ENCODE assay signal across 21 cellular contexts in genomic region chr6:149924206-149924932, GRCh38. TPM values are rescaled to one million over a fixed set of nuclear protein-coding genes. Genes with fewer than 3 reads are reported as not detected.
DNase-seq lines count a peak whose midpoint lies in the region; ATAC-seq and TF ChIP-seq lines count a peak whose summit lies in the region.
"Had no signal": no experiment of that assay in that cellular context is flagged by ENCODE, and none has a peak within 500 bp of the region (broad histone marks: within the 10 kb centered on the region; RNA-seq: fewer than 3 reads in every experiment).

No MANE protein-coding gene starts in this region.

- H3K79me2 ChIP-seq in PC-9 (ENCODE audit: low read depth) = no peaks in the 10 kb centered on the region
- H3K79me2 ChIP-seq: hepatocyte had no signal

- H3F3A ChIP-seq in PC-9 (ENCODE audit: insufficient read depth, low read depth) = no peaks in the 10 kb centered on the region

- H3K36me3 ChIP-seq in PC-9 (ENCODE audit: low read depth) = no peaks in the 10 kb centered on the region
- H3K36me3 ChIP-seq: BLaER1 treated with 17β-estradiol and CSF1 and Interleukin-3, amounts not matched to agents 10 nM and 100 nM; HAP-1; pancreas; SJSA1; tibial nerve had no signal

- no peak overlapping the region for H2AFZ ChIP-seq in PC-9

- no peak for ATAC-seq in activated T-helper 17 cell treated with anti-CD3 and anti-CD28 coated beads, Interleukin-2, amount 50 U/mL, for 72 hours (replicated peaks)
- ATAC-seq: pancreas had no signal

- intact Hi-C loops in CD14-positive monocyte (cut with micrococcal nuclease) = loop anchor here in 1 of 2 donors (5.0 to 10.0 kb wide), 2 partner anchors 87 to 200 kb away; no protein-coding TSS in a partner anchor
- intact Hi-C loops in PC-9 (cut with micrococcal nuclease; ENCODE audit: unreplicated experiment) = loop anchor here (5.0 kb wide), 1 partner anchor 357 kb away; the partner anchor contains the start of gene GINM1

- CTCF ChIA-PET in PC-9 (lab: Charles Lee) = interaction anchor here (0.6 to 1.3 kb wide), 3 partner anchors 59 to 121 kb away, joined by 3 read pairs; no protein-coding TSS in a partner anchor

- no peaks in the 10 kb centered on the region for H3K9me3 ChIP-seq in PC-9 (ENCODE audit: insufficient read depth, low read depth)
- H3K9me3 ChIP-seq: HAP-1, pancreas, SJSA1, tibial nerve had no signal

- no peak overlapping the region for H3K4me3 ChIP-seq in PC-9
- H3K4me3 ChIP-seq: HAP-1, SJSA1 had no signal

- peaks cover 4% of the 10 kb centered on the region for H3K4me1 ChIP-seq in PC-9 (replicated peaks; ENCODE audit: insufficient read depth)
- H3K4me1 ChIP-seq: HAP-1 had no signal

- no peak overlapping the region for H3K27ac ChIP-seq in PC-9
- H3K27ac ChIP-seq: BLaER1 treated with 17β-estradiol and CSF1 and Interleukin-3, amounts not matched to agents 10 nM and 100 nM; hepatocyte; pancreas; SJSA1; tibial nerve had no signal

- H3K4me1 Mint-ChIP-seq in CD14-positive monocyte (peaks cover 31% of the 10 kb centered on the region), neural crest cell (peaks cover 17% of the 10 kb centered on the region)
- peaks cover 18% of the 10 kb centered on the region for H3K4me1 Mint-ChIP-seq in activated T-helper 17 cell treated with anti-CD3 and anti-CD28 coated beads, Interleukin-2, amount 50 U/mL, for 72 hours

- H3K4me3 Mint-ChIP-seq in CD14-positive monocyte (peak overlapping the region; percentile 12 to 96), neural crest cell (peak overlapping the region; percentile 79)
- H3K4me3 Mint-ChIP-seq in activated T-helper 17 cell treated with anti-CD3 and anti-CD28 coated beads, Interleukin-2, amount 50 U/mL, for 72 hours = peak overlapping the region; percentile 82

- no peaks in the 10 kb centered on the region for H3K27me3 ChIP-seq in PC-9 (ENCODE audit: insufficient read depth, low read depth)

- POLR2A ChIA-PET in PC-9 (lab: Charles Lee; ENCODE audit: unreplicated experiment) = no interaction called here

- H3K36me3 Mint-ChIP-seq in CD14-positive monocyte (peaks cover 8 to 15% of the 10 kb centered on the region in 2 donors), neural crest cell (ENCODE audit: low read depth) (no peaks in the 10 kb centered on the region)
- no peaks in the 10 kb centered on the region for H3K36me3 Mint-ChIP-seq in activated T-helper 17 cell treated with anti-CD3 and anti-CD28 coated beads, Interleukin-2, amount 50 U/mL, for 72 hours (ENCODE audit: low read depth)

- no peaks in the 10 kb centered on the region for H4K20me1 ChIP-seq in PC-9 (ENCODE audit: insufficient read depth)

- no peak overlapping the region for H3K4me2 ChIP-seq in PC-9

- peak; percentile 6 for DNase-seq in activated CD4-positive, alpha-beta T cell treated with anti-CD3 and anti-CD28 coated beads for 1 hour
- no peak for DNase-seq in activated CD4-positive, alpha-beta T cell treated with anti-CD3 and anti-CD28 coated beads, Interleukin-2, amount 50 U/mL, for 1 hour
- DNase-seq in CD14-positive monocyte (ENCODE audit: low spot score) (no peak), neural crest cell (ENCODE audit: low read depth, low spot score) (no peak), DMS53 treated with DMSO at 0.1 percent for 48 hours (lab: John Stamatoyannopoulos, UW; ENCODE audit: unreplicated experiment) (no peak), PC-9 (no peak), OCI-M1 (lab: John Stamatoyannopoulos, UW) (no peak)
- DNase-seq: activated CD4-positive, alpha-beta T cell treated with anti-CD3 and anti-CD28 coated beads, Interleukin-2, amount 50 U/mL, for 48 hours; caudate nucleus; DMS79; NCI-H1694 treated with DMSO at 0.1 percent for 48 hours; NCI-H446; T1000 had no signal

- H3K27me3 Mint-ChIP-seq in CD14-positive monocyte (ENCODE audit: low read depth in 3 of 3) = peaks cover 78 to 91% (median 79%) of the 10 kb centered on the region in 3 donors
- H3K27me3 Mint-ChIP-seq in activated T-helper 17 cell treated with anti-CD3 and anti-CD28 coated beads, Interleukin-2, amount 50 U/mL, for 72 hours = peaks cover 68% of the 10 kb centered on the region
- H3K27me3 Mint-ChIP-seq in neural crest cell (ENCODE audit: low read depth) = peaks cover 91% of the 10 kb centered on the region

- TF ChIP-seq CTCF in CD14-positive monocyte (IDR thresholded peaks at IDR 0.05) (no peak), neural crest cell (conservative IDR thresholded peaks at IDR 0.05) (no peak), PC-9 (conservative IDR thresholded peaks at IDR 0.05) (no peak)

- H3K27ac Mint-ChIP-seq in CD14-positive monocyte (no peak overlapping the region), neural crest cell (ENCODE audit: unreplicated experiment) (no peak overlapping the region)
- no peak overlapping the region for H3K27ac Mint-ChIP-seq in activated T-helper 17 cell treated with anti-CD3 and anti-CD28 coated beads, Interleukin-2, amount 50 U/mL, for 72 hours

- BruUV-seq in PC-9 (replicated peaks; lab: Mats Ljungman, UMichigan) = no TSS peak

- no peaks in the 10 kb centered on the region for H3K9me2 ChIP-seq in PC-9 (ENCODE audit: insufficient read depth)

- H3K9me3 Mint-ChIP-seq in CD14-positive monocyte (peaks cover 0 to 26% (median 16%) of the 10 kb centered on the region in 7 donors), neural crest cell (no peaks in the 10 kb centered on the region)
- H3K9me3 Mint-ChIP-seq in activated T-helper 17 cell treated with anti-CD3 and anti-CD28 coated beads, Interleukin-2, amount 50 U/mL, for 72 hours = no peaks in the 10 kb centered on the region

RNA-seq across cellular contexts. Expression of gene RAET1G, which starts 1.4 kb away (rescaled TPM):
- polyA plus RNA-seq in CD14-positive monocyte = not detected
- total RNA-seq in activated T-helper 17 cell treated with anti-CD3 and anti-CD28 coated beads, Interleukin-2, amount 50 U/mL, for 72 hours = not detected
- total RNA-seq in neural crest cell (not detected in 2 replicates), PC-9 (2021) (0.88 TPM in 1 of 2 replicates, not detected in the other)

RNA-seq across cellular contexts. Expression of gene ULBP2, which starts 17.4 kb away (rescaled TPM):
- polyA plus RNA-seq in CD14-positive monocyte = under 1 TPM in 1 of 2 donors, not detected in 1; 0.31 TPM
- total RNA-seq in activated T-helper 17 cell treated with anti-CD3 and anti-CD28 coated beads, Interleukin-2, amount 50 U/mL, for 72 hours = not detected
- total RNA-seq in neural crest cell = 0.23 and 0.30 TPM in 2 replicates
- total RNA-seq in PC-9 (2021) = 2.9 and 4.4 TPM in 2 replicates

RNA-seq across cellular contexts. Expression of gene RAET1E, which starts 26.5 kb away (rescaled TPM):
- polyA plus RNA-seq in CD14-positive monocyte = not detected
- 1 to 10 TPM in 1 of 2 donors, under 1 TPM in 1; 0.99 to 4.9 TPM for total RNA-seq in activated T-helper 17 cell treated with anti-CD3 and anti-CD28 coated beads, Interleukin-2, amount 50 U/mL, for 72 hours
- total RNA-seq in neural crest cell (not detected in 2 replicates), PC-9 (2021) (0.20 TPM in 1 of 2 replicates, not detected in the other)
- total RNA-seq: hepatocyte, SJSA1 had no signal
- polyA plus RNA-seq: hepatocyte, pancreas had no signal

RNA-seq across cellular contexts. Expression of gene ULBP1, which starts 39.4 kb away (rescaled TPM):
- polyA plus RNA-seq in CD14-positive monocyte = under 1 TPM; 0.06 to 0.09 TPM
- under 1 TPM; 0.35 to 0.48 TPM for total RNA-seq in activated T-helper 17 cell treated with anti-CD3 and anti-CD28 coated beads, Interleukin-2, amount 50 U/mL, for 72 hours
- total RNA-seq in neural crest cell = 2.3 and 2.5 TPM in 2 replicates
- 2.8 and 3.3 TPM in 2 replicates for total RNA-seq in PC-9 (2021)
- total RNA-seq: MCF 10A had no signal
